In genomic region chr7:28102778-28103177, GRCh38 we compare ENCODE assay signal across 2 cellular contexts.
TF ChIP-seq lines count a peak whose summit lies in the region.

No MANE protein-coding gene starts in this region.

TF ChIP-seq in K562, 482 proteins besides CTCF, POLR2A, EP300 and RAD21 (continued from another document and continues in another):
- TF ChIP-seq E2F8 (IDR thresholded peaks at IDR 0.05; ENCODE audit: low read depth, partially characterized antibody) (no peak), HMG20B (CRISPR knock-in tag; IDR thresholded peaks at IDR 0.05) (no peak), CBX8 (IDR thresholded peaks at IDR 0.05; ENCODE audit: borderline replicate concordance, extremely low read depth, low read depth, low read length, poor library complexity, severe bottlenecking) (no peak), NR2C2 (CRISPR knock-in tag; IDR thresholded peaks at IDR 0.05) (no peak), NR2C2 (tag; IDR thresholded peaks at IDR 0.05) (peak; percentile 56; the same call in 1 of the 2 replicates), FOXP1 (CRISPR knock-in tag; IDR thresholded peaks at IDR 0.05) (no peak), ELF1 (tag; IDR thresholded peaks at IDR 0.05) (no peak), ZNF589 (CRISPR knock-in tag; IDR thresholded peaks at IDR 0.05; ENCODE audit: low read depth) (no peak), POLR2AphosphoS2 (IDR thresholded peaks at IDR 0.05; ENCODE audit: low read length) (no peak), NR2C1 (IDR thresholded peaks at IDR 0.05) (no peak), NR2C1 (tag; IDR thresholded peaks at IDR 0.05) (peak; percentile 38; the same call in 1 of the 2 replicates), SIN3A (IDR thresholded peaks at IDR 0.05; ENCODE audit: borderline replicate concordance in 2 of 2, control insufficient read depth in 1 of 2, low read depth in 2 of 2, low read length in 2 of 2) (no peak), BRCA1 (IDR thresholded peaks at IDR 0.05) (no peak), BRCA1 (CRISPR knock-in tag; IDR thresholded peaks at IDR 0.05) (no peak), KDM5B (IDR thresholded peaks at IDR 0.05; ENCODE audit: insufficient replicate concordance, low read depth, low read length) (no peak), SAP30 (IDR thresholded peaks at IDR 0.05; ENCODE audit: borderline replicate concordance, insufficient read depth, low read depth, low read length, poor library complexity, severe bottlenecking) (no peak), SAFB2 (IDR thresholded peaks at IDR 0.05; ENCODE audit: borderline replicate concordance, low read depth, low read length, severe bottlenecking) (no peak), ZKSCAN3 (CRISPR knock-in tag; IDR thresholded peaks at IDR 0.05) (no peak), ATF3 (IDR thresholded peaks at IDR 0.05) (peak; percentile 69), ATF3 (CRISPR knock-in tag; conservative IDR thresholded peaks at IDR 0.05) (no peak), TCF7L2 (IDR thresholded peaks at IDR 0.05; ENCODE audit: low read depth, low read length) (no peak), PHF8 (IDR thresholded peaks at IDR 0.05; ENCODE audit: borderline replicate concordance, low read length) (no peak), ESRRA (IDR thresholded peaks at IDR 0.05; ENCODE audit: borderline replicate concordance, low read depth) (peak; percentile 71), ZNF586 (CRISPR knock-in tag; conservative IDR thresholded peaks at IDR 0.05) (no peak), ZNF174 (CRISPR knock-in tag; IDR thresholded peaks at IDR 0.05) (no peak), NONO (IDR thresholded peaks at IDR 0.05; ENCODE audit: low read depth in 2 of 2, low read length in 1 of 2) (no peak), MEF2A (IDR thresholded peaks at IDR 0.05; ENCODE audit: control insufficient read depth, low read depth, low read length) (no peak), NRF1 (conservative IDR thresholded peaks at IDR 0.05 in 1 of 2, IDR thresholded peaks at IDR 0.05 in 1 of 2) (no peak), PRMT5 (CRISPR knock-in tag; IDR thresholded peaks at IDR 0.05) (no peak)
- TF ChIP-seq, protein P1, sequence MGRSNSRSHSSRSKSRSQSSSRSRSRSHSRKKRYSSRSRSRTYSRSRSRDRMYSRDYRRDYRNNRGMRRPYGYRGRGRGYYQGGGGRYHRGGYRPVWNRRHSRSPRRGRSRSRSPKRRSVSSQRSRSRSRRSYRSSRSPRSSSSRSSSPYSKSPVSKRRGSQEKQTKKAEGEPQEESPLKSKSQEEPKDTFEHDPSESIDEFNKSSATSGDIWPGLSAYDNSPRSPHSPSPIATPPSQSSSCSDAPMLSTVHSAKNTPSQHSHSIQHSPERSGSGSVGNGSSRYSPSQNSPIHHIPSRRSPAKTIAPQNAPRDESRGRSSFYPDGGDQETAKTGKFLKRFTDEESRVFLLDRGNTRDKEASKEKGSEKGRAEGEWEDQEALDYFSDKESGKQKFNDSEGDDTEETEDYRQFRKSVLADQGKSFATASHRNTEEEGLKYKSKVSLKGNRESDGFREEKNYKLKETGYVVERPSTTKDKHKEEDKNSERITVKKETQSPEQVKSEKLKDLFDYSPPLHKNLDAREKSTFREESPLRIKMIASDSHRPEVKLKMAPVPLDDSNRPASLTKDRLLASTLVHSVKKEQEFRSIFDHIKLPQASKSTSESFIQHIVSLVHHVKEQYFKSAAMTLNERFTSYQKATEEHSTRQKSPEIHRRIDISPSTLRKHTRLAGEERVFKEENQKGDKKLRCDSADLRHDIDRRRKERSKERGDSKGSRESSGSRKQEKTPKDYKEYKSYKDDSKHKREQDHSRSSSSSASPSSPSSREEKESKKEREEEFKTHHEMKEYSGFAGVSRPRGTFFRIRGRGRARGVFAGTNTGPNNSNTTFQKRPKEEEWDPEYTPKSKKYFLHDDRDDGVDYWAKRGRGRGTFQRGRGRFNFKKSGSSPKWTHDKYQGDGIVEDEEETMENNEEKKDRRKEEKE (IDR thresholded peaks at IDR 0.05; ENCODE audit: borderline replicate concordance in 1 of 2, control insufficient read depth in 1 of 2, low read depth in 2 of 2, low read length in 1 of 2): no peak
- TF ChIP-seq, protein P2, sequence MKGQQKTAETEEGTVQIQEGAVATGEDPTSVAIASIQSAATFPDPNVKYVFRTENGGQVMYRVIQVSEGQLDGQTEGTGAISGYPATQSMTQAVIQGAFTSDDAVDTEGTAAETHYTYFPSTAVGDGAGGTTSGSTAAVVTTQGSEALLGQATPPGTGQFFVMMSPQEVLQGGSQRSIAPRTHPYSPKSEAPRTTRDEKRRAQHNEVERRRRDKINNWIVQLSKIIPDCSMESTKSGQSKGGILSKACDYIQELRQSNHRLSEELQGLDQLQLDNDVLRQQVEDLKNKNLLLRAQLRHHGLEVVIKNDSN (CRISPR knock-in tag; IDR thresholded peaks at IDR 0.05): no peak

TF ChIP-seq in HepG2, 621 proteins besides CTCF, POLR2A, EP300 and RAD21 (continued from another document):
- TF ChIP-seq, protein P3, sequence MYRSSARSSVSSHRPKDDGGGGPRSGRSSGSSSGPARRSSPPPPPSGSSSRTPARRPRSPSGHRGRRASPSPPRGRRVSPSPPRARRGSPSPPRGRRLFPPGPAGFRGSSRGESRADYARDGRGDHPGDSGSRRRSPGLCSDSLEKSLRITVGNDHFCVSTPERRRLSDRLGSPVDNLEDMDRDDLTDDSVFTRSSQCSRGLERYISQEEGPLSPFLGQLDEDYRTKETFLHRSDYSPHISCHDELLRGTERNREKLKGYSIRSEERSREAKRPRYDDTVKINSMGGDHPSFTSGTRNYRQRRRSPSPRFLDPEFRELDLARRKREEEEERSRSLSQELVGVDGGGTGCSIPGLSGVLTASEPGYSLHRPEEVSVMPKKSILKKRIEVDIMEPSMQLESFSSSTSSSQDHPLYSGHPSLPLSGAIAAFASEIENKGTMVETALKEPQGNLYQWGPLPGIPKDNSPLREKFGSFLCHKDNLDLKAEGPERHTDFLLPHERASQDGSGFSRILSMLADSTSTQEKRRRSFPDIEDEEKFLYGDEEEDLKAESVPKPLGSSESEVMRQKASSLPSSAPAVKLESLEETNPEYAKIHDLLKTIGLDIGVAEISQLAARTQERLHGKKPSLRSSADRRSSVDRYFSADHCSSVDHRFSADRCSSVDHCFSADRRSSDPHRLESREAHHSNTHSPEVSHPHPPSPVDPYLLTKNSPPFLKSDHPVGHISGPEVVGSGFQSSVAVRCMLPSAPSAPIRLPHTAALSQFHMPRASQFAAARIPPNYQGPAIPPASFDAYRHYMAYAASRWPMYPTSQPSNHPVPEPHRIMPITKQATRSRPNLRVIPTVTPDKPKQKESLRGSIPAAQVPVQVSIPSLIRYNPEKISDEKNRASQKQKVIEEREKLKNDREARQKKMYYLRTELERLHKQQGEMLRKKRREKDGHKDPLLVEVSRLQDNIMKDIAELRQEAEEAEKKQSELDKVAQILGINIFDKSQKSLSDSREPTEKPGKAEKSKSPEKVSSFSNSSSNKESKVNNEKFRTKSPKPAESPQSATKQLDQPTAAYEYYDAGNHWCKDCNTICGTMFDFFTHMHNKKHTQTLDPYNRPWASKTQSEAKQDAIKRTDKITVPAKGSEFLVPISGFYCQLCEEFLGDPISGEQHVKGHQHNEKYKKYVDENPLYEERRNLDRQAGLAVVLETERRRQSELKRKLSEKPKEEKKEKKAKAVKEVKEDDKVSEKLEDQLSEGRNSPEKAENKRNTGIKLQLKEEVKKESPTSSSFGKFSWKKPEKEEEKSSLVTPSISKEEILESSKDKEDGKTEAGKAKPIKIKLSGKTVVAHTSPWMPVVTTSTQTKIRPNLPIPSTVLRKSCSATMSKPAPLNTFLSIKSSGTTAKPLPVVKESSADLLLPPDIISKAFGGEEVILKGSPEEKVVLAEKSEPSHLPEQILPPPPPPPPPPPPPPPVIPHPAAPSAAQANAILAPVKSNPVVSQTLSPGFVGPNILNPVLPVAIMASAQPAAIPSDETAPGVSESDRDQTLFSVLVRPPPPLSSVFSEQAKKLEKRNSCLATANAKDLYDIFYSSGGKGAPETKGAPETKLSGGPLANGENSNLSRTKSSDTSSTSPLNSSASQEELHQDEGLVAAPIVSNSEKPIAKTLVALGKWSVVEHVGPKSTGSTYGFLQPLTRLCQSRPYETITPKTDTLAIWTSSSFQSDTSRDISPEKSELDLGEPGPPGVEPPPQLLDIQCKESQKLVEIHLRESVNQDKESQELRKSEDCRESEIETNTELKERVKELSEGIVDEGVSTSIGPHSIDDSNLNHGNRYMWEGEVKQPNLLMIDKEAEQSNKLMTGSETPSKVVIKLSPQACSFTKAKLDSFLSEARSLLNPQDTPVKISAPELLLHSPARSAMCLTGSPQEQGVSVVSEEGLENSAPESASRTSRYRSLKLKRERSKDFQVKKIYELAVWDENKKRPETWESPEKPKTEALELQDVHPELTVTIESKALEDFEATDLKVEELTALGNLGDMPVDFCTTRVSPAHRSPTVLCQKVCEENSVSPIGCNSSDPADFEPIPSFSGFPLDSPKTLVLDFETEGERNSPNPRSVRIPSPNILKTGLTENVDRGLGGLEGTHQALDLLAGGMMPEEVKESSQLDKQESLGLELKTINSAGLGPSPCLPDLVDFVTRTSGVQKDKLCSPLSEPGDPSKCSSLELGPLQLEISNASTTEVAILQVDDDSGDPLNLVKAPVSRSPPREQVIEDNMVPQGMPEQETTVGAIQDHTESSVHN (CRISPR knock-in tag; IDR thresholded peaks at IDR 0.05): no peak
- no peak for TF ChIP-seq HNF4A (CRISPR knock-in tag; IDR thresholded peaks at IDR 0.05)
- no peak for TF ChIP-seq ZNF75D (CRISPR knock-in tag; IDR thresholded peaks at IDR 0.05; ENCODE audit: borderline replicate concordance)
- TF ChIP-seq, protein P4, sequence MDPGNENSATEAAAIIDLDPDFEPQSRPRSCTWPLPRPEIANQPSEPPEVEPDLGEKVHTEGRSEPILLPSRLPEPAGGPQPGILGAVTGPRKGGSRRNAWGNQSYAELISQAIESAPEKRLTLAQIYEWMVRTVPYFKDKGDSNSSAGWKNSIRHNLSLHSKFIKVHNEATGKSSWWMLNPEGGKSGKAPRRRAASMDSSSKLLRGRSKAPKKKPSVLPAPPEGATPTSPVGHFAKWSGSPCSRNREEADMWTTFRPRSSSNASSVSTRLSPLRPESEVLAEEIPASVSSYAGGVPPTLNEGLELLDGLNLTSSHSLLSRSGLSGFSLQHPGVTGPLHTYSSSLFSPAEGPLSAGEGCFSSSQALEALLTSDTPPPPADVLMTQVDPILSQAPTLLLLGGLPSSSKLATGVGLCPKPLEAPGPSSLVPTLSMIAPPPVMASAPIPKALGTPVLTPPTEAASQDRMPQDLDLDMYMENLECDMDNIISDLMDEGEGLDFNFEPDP (CRISPR knock-in tag; conservative IDR thresholded peaks at IDR 0.05): no peak
- peak; percentile 78 for TF ChIP-seq FOSL2 (CRISPR knock-in tag; IDR thresholded peaks at IDR 0.05)
- no peak for TF ChIP-seq MTA1 (CRISPR knock-in tag; IDR thresholded peaks at IDR 0.05; ENCODE audit: borderline replicate concordance)
- TF ChIP-seq, protein P5, sequence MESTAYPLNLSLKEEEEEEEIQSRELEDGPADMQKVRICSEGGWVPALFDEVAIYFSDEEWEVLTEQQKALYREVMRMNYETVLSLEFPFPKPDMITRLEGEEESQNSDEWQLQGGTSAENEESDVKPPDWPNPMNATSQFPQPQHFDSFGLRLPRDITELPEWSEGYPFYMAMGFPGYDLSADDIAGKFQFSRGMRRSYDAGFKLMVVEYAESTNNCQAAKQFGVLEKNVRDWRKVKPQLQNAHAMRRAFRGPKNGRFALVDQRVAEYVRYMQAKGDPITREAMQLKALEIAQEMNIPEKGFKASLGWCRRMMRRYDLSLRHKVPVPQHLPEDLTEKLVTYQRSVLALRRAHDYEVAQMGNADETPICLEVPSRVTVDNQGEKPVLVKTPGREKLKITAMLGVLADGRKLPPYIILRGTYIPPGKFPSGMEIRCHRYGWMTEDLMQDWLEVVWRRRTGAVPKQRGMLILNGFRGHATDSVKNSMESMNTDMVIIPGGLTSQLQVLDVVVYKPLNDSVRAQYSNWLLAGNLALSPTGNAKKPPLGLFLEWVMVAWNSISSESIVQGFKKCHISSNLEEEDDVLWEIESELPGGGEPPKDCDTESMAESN (CRISPR knock-in tag; conservative IDR thresholded peaks at IDR 0.05): no peak
- TF ChIP-seq YEATS2 (CRISPR knock-in tag; IDR thresholded peaks at IDR 0.05; ENCODE audit: borderline replicate concordance): no peak
- TF ChIP-seq ZBTB42 (CRISPR knock-in tag; IDR thresholded peaks at IDR 0.05): no peak
- no peak for TF ChIP-seq DPF2 (CRISPR knock-in tag; IDR thresholded peaks at IDR 0.05; ENCODE audit: borderline replicate concordance, low read depth)
- no peak for TF ChIP-seq MEF2D (CRISPR knock-in tag; IDR thresholded peaks at IDR 0.05)
- no peak for TF ChIP-seq ZNF331 (CRISPR knock-in tag; IDR thresholded peaks at IDR 0.05)
- 0 out of 4 replicates have a peak, but pooled peaks have one; percentile 11 to 28 for TF ChIP-seq NR2F1 (CRISPR knock-in tag; IDR thresholded peaks at IDR 0.05)
- TF ChIP-seq HHEX (CRISPR knock-in tag; IDR thresholded peaks at IDR 0.05): no peak
